ENCODE assay signal across 15 cellular contexts in the genomic region with DNA sequence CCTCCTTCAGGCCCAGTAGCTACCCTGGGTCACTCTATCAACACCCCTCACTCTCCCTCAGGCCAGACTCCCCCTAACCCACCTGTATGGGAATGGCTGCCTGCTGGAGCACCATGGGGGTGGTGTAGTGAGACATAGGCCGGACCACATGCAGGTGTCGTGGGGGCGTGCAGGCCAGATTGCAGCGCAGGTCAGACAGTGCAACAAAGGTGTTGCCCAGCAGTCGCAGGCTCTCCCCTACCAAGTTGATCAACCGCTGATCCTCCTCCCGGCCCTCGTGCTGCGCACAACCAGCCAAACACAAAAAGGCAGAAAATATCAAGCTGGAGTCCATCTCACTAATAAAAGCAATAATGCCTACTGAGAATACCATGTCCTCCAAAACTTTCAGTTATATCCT. TPM values are rescaled to one million over a fixed set of nuclear protein-coding genes. Genes with fewer than 3 reads are reported as not detected.
"Had no signal": no experiment of that assay in that cellular context is flagged by ENCODE, and none has a peak within 500 bp of the region (broad histone marks: within the 10 kb centered on the region; RNA-seq: fewer than 3 reads in every experiment).

No MANE protein-coding gene starts in this region.

- H3K9me3 Mint-ChIP-seq: nephron; stimulated activated naive CD8-positive, alpha-beta T cell treated with anti-CD3 and anti-CD28 coated beads, Interleukin-15, amount 100 ng/mL, for 72 hours had no signal

- H3K27ac Mint-ChIP-seq: activated naive CD8-positive, alpha-beta T cell; nephron; stimulated activated naive CD8-positive, alpha-beta T cell treated with anti-CD3 and anti-CD28 coated beads, Interleukin-15, amount 100 ng/mL, for 72 hours had no signal

- H3K27me3 Mint-ChIP-seq: activated naive CD8-positive, alpha-beta T cell; stimulated activated naive CD8-positive, alpha-beta T cell treated with anti-CD3 and anti-CD28 coated beads, Interleukin-15, amount 100 ng/mL, for 72 hours had no signal

- DNase-seq: activated CD4-positive, CD25-positive, alpha-beta regulatory T cell treated with anti-CD3 and anti-CD28 coated beads, Interleukin-2, amount 50 U/mL, for 72 hours; activated CD8-positive, alpha-beta memory T cell treated with anti-CD3 and anti-CD28 coated beads for 24 hours; activated gamma-delta T cell; foreskin keratinocyte; head of caudate nucleus; left colon; ovary; sigmoid colon; stimulated activated CD4-positive, alpha-beta T cell treated with anti-CD3 and anti-CD28 coated beads, Interleukin-2, amount 100 ng/mL, for 24 hours; stimulated activated naive CD8-positive, alpha-beta T cell treated with anti-CD3 and anti-CD28 coated beads, Interleukin-15, amount 100 ng/mL, for 72 hours; testis had no signal

- ATAC-seq: foreskin keratinocyte, left colon had no signal

- H3K4me3 Mint-ChIP-seq: activated naive CD8-positive, alpha-beta T cell; nephron; stimulated activated naive CD8-positive, alpha-beta T cell treated with anti-CD3 and anti-CD28 coated beads, Interleukin-15, amount 100 ng/mL, for 72 hours had no signal

RNA-seq across cellular contexts. Expression of gene APOM, which starts 10.4 kb away (rescaled TPM):
- total RNA-seq: ascending aorta, endothelial cell of umbilical vein had no signal
